ENCODE assay signal across 8 cellular contexts in genomic region chr4:1009647-1010521, GRCh38. TPM values are rescaled to one million over a fixed set of nuclear protein-coding genes. Genes with fewer than 3 reads are reported as not detected.
DNase-seq lines count a peak whose midpoint lies in the region; ATAC-seq and TF ChIP-seq lines count a peak whose summit lies in the region.

No MANE protein-coding gene starts in this region.

- peak overlapping the region; percentile 75 for H3K4me3 Mint-ChIP-seq in stimulated activated naive CD8-positive, alpha-beta T cell treated with anti-CD3 and anti-CD28 coated beads, Interleukin-15, Interleukin-2, amounts not matched to agents 100 ng/mL and 50 ng/mL, for 24 hours

- peaks cover 32% of the 10 kb centered on the region for H3K27me3 Mint-ChIP-seq in stimulated activated naive CD8-positive, alpha-beta T cell treated with anti-CD3 and anti-CD28 coated beads, Interleukin-15, Interleukin-2, amounts not matched to agents 100 ng/mL and 50 ng/mL, for 24 hours

- H3K4me3 ChIP-seq in fibroblast of the aortic adventitia (ENCODE audit: low read depth, low read length) (peak overlapping the region; percentile 70), neural cell (ENCODE audit: low read length) (peak overlapping the region; percentile 66)

- no peaks in the 10 kb centered on the region for H3F3A ChIP-seq in neural cell (ENCODE audit: insufficient read depth, low read length, poor library complexity, severe bottlenecking)

- peaks cover 41% of the 10 kb centered on the region for H3K27me3 ChIP-seq in neural cell (ENCODE audit: insufficient read depth, low read depth, low read length)

- no peaks in the 10 kb centered on the region for H3K9me2 ChIP-seq in neural cell (ENCODE audit: insufficient read depth, low read length)

- no peaks in the 10 kb centered on the region for H3K36me3 ChIP-seq in neural cell (ENCODE audit: insufficient read depth, low read length)

- no peaks in the 10 kb centered on the region for H3K79me2 ChIP-seq in neural cell (replicated peaks; ENCODE audit: insufficient read depth, low read length)

- peak; percentile 28 for ATAC-seq in HG02610 (IDR thresholded peaks at IDR 0.05; ENCODE audit: unreplicated experiment)
- ATAC-seq in HG03378 (IDR thresholded peaks at IDR 0.05; ENCODE audit: unreplicated experiment) = no peak

- no peak overlapping the region for H3K9ac ChIP-seq in neural cell (ENCODE audit: low read length)

- TF ChIP-seq CTCF in fibroblast of the aortic adventitia (IDR thresholded peaks at IDR 0.05; ENCODE audit: insufficient read depth, low read length) (peak; percentile 40), neural cell (IDR thresholded peaks at IDR 0.05; ENCODE audit: poor library complexity, severe bottlenecking) (no peak)

- TF ChIP-seq RAD21 in neural cell (conservative IDR thresholded peaks at IDR 0.05) = no peak

- H2AFZ ChIP-seq in neural cell (ENCODE audit: low read depth, low read length) = no peak overlapping the region

- peaks cover 4% of the 10 kb centered on the region for H3K36me3 Mint-ChIP-seq in stimulated activated naive CD8-positive, alpha-beta T cell treated with anti-CD3 and anti-CD28 coated beads, Interleukin-15, Interleukin-2, amounts not matched to agents 100 ng/mL and 50 ng/mL, for 24 hours (ENCODE audit: low read depth)

- no peaks in the 10 kb centered on the region for H3K9me3 ChIP-seq in neural cell (ENCODE audit: low read length)

- TF ChIP-seq EP300 in neural cell (conservative IDR thresholded peaks at IDR 0.05; ENCODE audit: poor library complexity, severe bottlenecking) = no peak

- no peaks in the 10 kb centered on the region for H3K9me3 Mint-ChIP-seq in stimulated activated naive CD8-positive, alpha-beta T cell treated with anti-CD3 and anti-CD28 coated beads, Interleukin-15, Interleukin-2, amounts not matched to agents 100 ng/mL and 50 ng/mL, for 24 hours

- no peak overlapping the region for H3K4me2 ChIP-seq in neural cell (ENCODE audit: low read length)

- peak overlapping the region; percentile 69 for H3K27ac Mint-ChIP-seq in stimulated activated naive CD8-positive, alpha-beta T cell treated with anti-CD3 and anti-CD28 coated beads, Interleukin-15, Interleukin-2, amounts not matched to agents 100 ng/mL and 50 ng/mL, for 24 hours

- DNase-seq in GF-D8 (lab: John Stamatoyannopoulos, UW) (peak; percentile 8), OCI-M1 (lab: John Stamatoyannopoulos, UW) (peak; percentile 65), fibroblast of the aortic adventitia (ENCODE audit: low read depth) (peak; percentile 41)
- DNase-seq in activated T-helper 1 cell treated with anti-CD3 and anti-CD28 coated beads, Interleukin-2, amount 50 U/mL, for 16 hours (ENCODE audit: low read depth in 1 of 2, low spot score in 1 of 2) = peak; percentile 52 to 76

- H3K4me1 Mint-ChIP-seq in stimulated activated naive CD8-positive, alpha-beta T cell treated with anti-CD3 and anti-CD28 coated beads, Interleukin-15, Interleukin-2, amounts not matched to agents 100 ng/mL and 50 ng/mL, for 24 hours (ENCODE audit: low read depth) = peaks cover 18% of the 10 kb centered on the region

- H3K27ac ChIP-seq in neural cell (ENCODE audit: low read length) = no peak overlapping the region

- no peaks in the 10 kb centered on the region for H4K20me1 ChIP-seq in neural cell (ENCODE audit: insufficient read depth)

TF ChIP-seq in neural cell, 6 proteins besides CTCF, POLR2A, EP300 and RAD21:
- TF ChIP-seq MXI1 (conservative IDR thresholded peaks at IDR 0.05; ENCODE audit: poor library complexity, severe bottlenecking) (no peak), TAF1 (IDR thresholded peaks at IDR 0.05; ENCODE audit: low read depth) (no peak), EZH2 (IDR thresholded peaks at IDR 0.05; ENCODE audit: borderline replicate concordance, insufficient read depth, low read length, poor library complexity, severe bottlenecking) (peak; percentile 13), SMC3 (conservative IDR thresholded peaks at IDR 0.05; ENCODE audit: poor library complexity) (no peak), POLR2AphosphoS5 (IDR thresholded peaks at IDR 0.05) (no peak)
- TF ChIP-seq, protein P1, sequence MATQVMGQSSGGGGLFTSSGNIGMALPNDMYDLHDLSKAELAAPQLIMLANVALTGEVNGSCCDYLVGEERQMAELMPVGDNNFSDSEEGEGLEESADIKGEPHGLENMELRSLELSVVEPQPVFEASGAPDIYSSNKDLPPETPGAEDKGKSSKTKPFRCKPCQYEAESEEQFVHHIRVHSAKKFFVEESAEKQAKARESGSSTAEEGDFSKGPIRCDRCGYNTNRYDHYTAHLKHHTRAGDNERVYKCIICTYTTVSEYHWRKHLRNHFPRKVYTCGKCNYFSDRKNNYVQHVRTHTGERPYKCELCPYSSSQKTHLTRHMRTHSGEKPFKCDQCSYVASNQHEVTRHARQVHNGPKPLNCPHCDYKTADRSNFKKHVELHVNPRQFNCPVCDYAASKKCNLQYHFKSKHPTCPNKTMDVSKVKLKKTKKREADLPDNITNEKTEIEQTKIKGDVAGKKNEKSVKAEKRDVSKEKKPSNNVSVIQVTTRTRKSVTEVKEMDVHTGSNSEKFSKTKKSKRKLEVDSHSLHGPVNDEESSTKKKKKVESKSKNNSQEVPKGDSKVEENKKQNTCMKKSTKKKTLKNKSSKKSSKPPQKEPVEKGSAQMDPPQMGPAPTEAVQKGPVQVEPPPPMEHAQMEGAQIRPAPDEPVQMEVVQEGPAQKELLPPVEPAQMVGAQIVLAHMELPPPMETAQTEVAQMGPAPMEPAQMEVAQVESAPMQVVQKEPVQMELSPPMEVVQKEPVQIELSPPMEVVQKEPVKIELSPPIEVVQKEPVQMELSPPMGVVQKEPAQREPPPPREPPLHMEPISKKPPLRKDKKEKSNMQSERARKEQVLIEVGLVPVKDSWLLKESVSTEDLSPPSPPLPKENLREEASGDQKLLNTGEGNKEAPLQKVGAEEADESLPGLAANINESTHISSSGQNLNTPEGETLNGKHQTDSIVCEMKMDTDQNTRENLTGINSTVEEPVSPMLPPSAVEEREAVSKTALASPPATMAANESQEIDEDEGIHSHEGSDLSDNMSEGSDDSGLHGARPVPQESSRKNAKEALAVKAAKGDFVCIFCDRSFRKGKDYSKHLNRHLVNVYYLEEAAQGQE (IDR thresholded peaks at IDR 0.05; ENCODE audit: borderline replicate concordance) = no peak

RNA-seq across cellular contexts. Expression of gene FGFRL1, which starts 1.5 kb away (rescaled TPM):
- total RNA-seq in fibroblast of the aortic adventitia (ENCODE audit: low replicate concordance) = 14.1 and 27.4 TPM in 2 replicates
- 0.97 and 3.3 TPM in 2 replicates for polyA plus RNA-seq in neural cell
- 0.46 and 0.73 TPM in 2 replicates for polyA minus RNA-seq in neural cell

RNA-seq across cellular contexts. Expression of gene SLC26A1, which starts 16.7 kb away (rescaled TPM):
- total RNA-seq in fibroblast of the aortic adventitia (ENCODE audit: low replicate concordance) = 0.27 TPM in 1 of 2 replicates, not detected in the other
- 0.12 and 1.1 TPM in 2 replicates for polyA plus RNA-seq in neural cell
- polyA minus RNA-seq in neural cell = 0.49 and 0.69 TPM in 2 replicates

RNA-seq across cellular contexts. Expression of gene IDUA, which starts 23.0 kb away (rescaled TPM):
- total RNA-seq in fibroblast of the aortic adventitia (ENCODE audit: low replicate concordance) = 20.3 and 21.7 TPM in 2 replicates
- polyA plus RNA-seq in neural cell = 11.8 and 12.7 TPM in 2 replicates
- polyA minus RNA-seq in neural cell = 12.4 and 13.1 TPM in 2 replicates

RNA-seq across cellular contexts. Expression of gene DGKQ, which starts 36.5 kb away (rescaled TPM):
- total RNA-seq in fibroblast of the aortic adventitia (ENCODE audit: low replicate concordance) = 9.9 and 13.7 TPM in 2 replicates
- polyA plus RNA-seq in neural cell = 32.4 and 46.0 TPM in 2 replicates
- 18.9 and 20.5 TPM in 2 replicates for polyA minus RNA-seq in neural cell

Comparison
In these comparisons a context has a peak if more than half of its experiments do, and no peak if none do; other contexts are left out.
1. DNase-seq: peak in every context shown above with its lines; median percentile 65 in OCI-M1; 64 in activated T-helper 1 cell treated with anti-CD3 and anti-CD28 coated beads, Interleukin-2, amount 50 U/mL, for 16 hours; 41 in fibroblast of the aortic adventitia; 8 in GF-D8.